16 cellular contexts compared by ENCODE assay signal in genomic region chr1:44628962-44629756, GRCh38. TPM values are rescaled to one million over a fixed set of nuclear protein-coding genes. Genes with fewer than 3 reads are reported as not detected.
DNase-seq lines count a peak whose midpoint lies in the region; ATAC-seq and TF ChIP-seq lines count a peak whose summit lies in the region.
"Had no signal": no experiment of that assay in that cellular context is flagged by ENCODE, and none has a peak within 500 bp of the region (broad histone marks: within the 10 kb centered on the region; RNA-seq: fewer than 3 reads in every experiment).

No MANE protein-coding gene starts in this region.

- intact Hi-C loops in PC-9 (cut with micrococcal nuclease; ENCODE audit: unreplicated experiment) = loop anchor here (5.0 kb wide), 1 partner anchor 72 kb away; no protein-coding TSS in a partner anchor
- intact Hi-C loops in mucosa of descending colon (cut with DNase I, micrococcal nuclease) = no loop called here
- intact Hi-C loops in activated CD4-positive, alpha-beta T cell treated with anti-CD3 and anti-CD28 coated beads for 36 hours (cut with DNase I, micrococcal nuclease) = no loop called here

- peaks cover 31% of the 10 kb centered on the region; the same call in 1 of the 2 replicates for H3F3A ChIP-seq in PC-9 (ENCODE audit: insufficient read depth, low read depth)

- 0 out of 2 replicates have a peak, but pooled peaks cover 9% of the 10 kb centered on the region for H3K79me2 ChIP-seq in PC-9 (ENCODE audit: low read depth)

- no TSS peak for BruUV-seq in PC-9 (replicated peaks; lab: Mats Ljungman, UMichigan)

- TF ChIP-seq CTCF in PC-9 (conservative IDR thresholded peaks at IDR 0.05) (no peak), mucosa of descending colon (IDR thresholded peaks at IDR 0.05) (no peak)

- peak overlapping the region; percentile 50 for H3K27ac ChIP-seq in PC-9
- peak overlapping the region; percentile 60 for H3K27ac ChIP-seq in epithelial cell of prostate
- H3K27ac ChIP-seq: right atrium auricular region, SJSA1, uterus had no signal

- peaks cover 11% of the 10 kb centered on the region for H3K36me3 Mint-ChIP-seq in activated CD4-positive, alpha-beta T cell treated with anti-CD3 and anti-CD28 coated beads for 36 hours (ENCODE audit: low read depth)

- H3K9me3 Mint-ChIP-seq in activated CD4-positive, alpha-beta T cell treated with anti-CD3 and anti-CD28 coated beads for 36 hours (ENCODE audit: low read depth) = no peaks in the 10 kb centered on the region

- no peak overlapping the region for H2AFZ ChIP-seq in PC-9

- no peak overlapping the region for H3K27ac Mint-ChIP-seq in activated CD4-positive, alpha-beta T cell treated with anti-CD3 and anti-CD28 coated beads for 36 hours

- no peaks in the 10 kb centered on the region for H4K20me1 ChIP-seq in PC-9 (ENCODE audit: insufficient read depth)

- CTCF ChIA-PET in PC-9 (lab: Charles Lee) = interaction anchor here (0.6 kb wide), 1 partner anchor 21 kb away, joined by 3 read pairs; no protein-coding TSS in a partner anchor
- CTCF ChIA-PET in activated CD4-positive, alpha-beta T cell treated with anti-CD3 and anti-CD28 coated beads for 36 hours (lab: Charles Lee) = interaction anchor here (0.6 to 1.1 kb wide), 2 partner anchors 24 to 1006 kb away, joined by 3 to 4 read pairs; no protein-coding TSS in a partner anchor

- no peak overlapping the region for H3K4me2 ChIP-seq in PC-9

- DNase-seq in ELR (ENCODE audit: low read depth) (peak; percentile 97), PC-9 (peak; percentile 67 to 90), epithelial cell of prostate (ENCODE audit: low read depth, low spot score) (peak; percentile 77), renal cortical epithelial cell (ENCODE audit: low read depth) (peak; percentile 85), mucosa of descending colon (no peak)
- no peak for DNase-seq in activated CD4-positive, alpha-beta T cell treated with anti-CD3 and anti-CD28 coated beads for 36 hours
- DNase-seq: activated effector memory CD4-positive, alpha-beta T cell treated with anti-CD3 and anti-CD28 coated beads, Interleukin-2, amount 50 U/mL, for 16 hours; GOT3; Karpas-422; NCI-H146; NCI-H526 treated with DMSO at 0.1 percent for 48 hours; stimulated activated naive CD4-positive, alpha-beta T cell; uterus had no signal

- H3K27me3 ChIP-seq in PC-9 (ENCODE audit: insufficient read depth, low read depth) = no peaks in the 10 kb centered on the region
- H3K27me3 ChIP-seq: right atrium auricular region, SJSA1, uterus had no signal

- POLR2A ChIA-PET in PC-9 (lab: Charles Lee; ENCODE audit: unreplicated experiment) = interaction anchor here (0.6 kb wide), 2 partner anchors 290 to 309 kb away, joined by 4 to 14 read pairs; no protein-coding TSS in a partner anchor
- POLR2A ChIA-PET in activated CD4-positive, alpha-beta T cell treated with anti-CD3 and anti-CD28 coated beads for 36 hours (lab: Charles Lee) = no interaction called here

- H3K36me3 ChIP-seq in PC-9 (ENCODE audit: low read depth) = no peaks in the 10 kb centered on the region
- H3K36me3 ChIP-seq in mucosa of descending colon (ENCODE audit: low read depth) = no peaks in the 10 kb centered on the region
- H3K36me3 ChIP-seq: uterus had no signal

- peaks cover 25% of the 10 kb centered on the region for H3K4me1 Mint-ChIP-seq in activated CD4-positive, alpha-beta T cell treated with anti-CD3 and anti-CD28 coated beads for 36 hours

- H3K4me1 ChIP-seq in PC-9 (replicated peaks; ENCODE audit: insufficient read depth) (peaks cover 44% of the 10 kb centered on the region), mucosa of descending colon (ENCODE audit: low read depth) (peaks cover 11% of the 10 kb centered on the region)

- H3K27me3 Mint-ChIP-seq in activated CD4-positive, alpha-beta T cell treated with anti-CD3 and anti-CD28 coated beads for 36 hours = no peaks in the 10 kb centered on the region

- H3K9me3 ChIP-seq in PC-9 (ENCODE audit: insufficient read depth, low read depth) (no peaks in the 10 kb centered on the region), mucosa of descending colon (no peaks in the 10 kb centered on the region)
- H3K9me3 ChIP-seq: right atrium auricular region, uterus had no signal

- H3K4me3 ChIP-seq in PC-9 = no peak overlapping the region
- H3K4me3 ChIP-seq in mucosa of descending colon = no peak overlapping the region
- H3K4me3 ChIP-seq: right atrium auricular region, SJSA1, uterus had no signal

- no peaks in the 10 kb centered on the region for H3K9me2 ChIP-seq in PC-9 (ENCODE audit: insufficient read depth)

- H3K4me3 Mint-ChIP-seq in activated CD4-positive, alpha-beta T cell treated with anti-CD3 and anti-CD28 coated beads for 36 hours = no peak overlapping the region

- ATAC-seq in esophagus mucosa = no peak
- no peak for ATAC-seq in mucosa of descending colon
- ATAC-seq in activated CD4-positive, alpha-beta T cell treated with anti-CD3 and anti-CD28 coated beads for 36 hours = no peak

RNA-seq across cellular contexts. Expression of gene TMEM53, which starts 45.1 kb away (rescaled TPM):
- total RNA-seq in PC-9 (2021) (33.2 and 36.1 TPM in 2 replicates), renal cortical epithelial cell (8.4 and 8.9 TPM in 2 replicates), esophagus mucosa (4.4 TPM), mucosa of descending colon (10 to 100 TPM; 19.3 to 46.0 (median 36.6) TPM)
- total RNA-seq in activated CD4-positive, alpha-beta T cell treated with anti-CD3 and anti-CD28 coated beads for 36 hours = 1 to 10 TPM; 4.3 to 5.5 TPM

RNA-seq across cellular contexts. Expression of gene ARMH1, which starts 45.4 kb away (rescaled TPM):
- total RNA-seq in PC-9 (2021) = 16.3 and 16.9 TPM in 2 replicates
- total RNA-seq in renal cortical epithelial cell = 6.7 TPM in 1 of 2 replicates, not detected in the other
- total RNA-seq in esophagus mucosa = not detected
- 1 to 10 TPM; 1.7 to 4.1 (median 2.3) TPM for total RNA-seq in mucosa of descending colon
- 10 to 100 TPM; 67.3 to 75.1 TPM for total RNA-seq in activated CD4-positive, alpha-beta T cell treated with anti-CD3 and anti-CD28 coated beads for 36 hours
- total RNA-seq: SJSA1 had no signal

Comparison
In these comparisons a context has a peak if more than half of its experiments do, and no peak if none do; other contexts are left out.
1. DNase-seq: peak in ELR (single experiment), PC-9 (2 of 2), epithelial cell of prostate (single experiment) and renal cortical epithelial cell (single experiment); none in mucosa of descending colon (0 of 3) and activated CD4-positive, alpha-beta T cell treated with anti-CD3 and anti-CD28 coated beads for 36 hours (single experiment).